ENCODE assay signal across 3 cellular contexts in genomic region chr1:234990328-234990675, GRCh38.
TF ChIP-seq lines count a peak whose summit lies in the region.

No MANE protein-coding gene starts in this region.

TF ChIP-seq in A549, 52 proteins besides CTCF, POLR2A, EP300 and RAD21:
- no peak for TF ChIP-seq FOSB (CRISPR knock-in tag; IDR thresholded peaks at IDR 0.05)
- no peak for TF ChIP-seq ZC3H11A (IDR thresholded peaks at IDR 0.05)
TF ChIP-seq in A549: peak in this region for 0.

TF ChIP-seq in HepG2, 621 proteins besides CTCF, POLR2A, EP300 and RAD21:
- TF ChIP-seq TFE3 (CRISPR knock-in tag; IDR thresholded peaks at IDR 0.05) (no peak), MEF2D (CRISPR knock-in tag; IDR thresholded peaks at IDR 0.05) (no peak), CREB1 (IDR thresholded peaks at IDR 0.05) (no peak), CREB1 (CRISPR knock-in tag; IDR thresholded peaks at IDR 0.05) (no peak), ZSCAN9 (CRISPR knock-in tag; IDR thresholded peaks at IDR 0.05; ENCODE audit: borderline replicate concordance) (no peak), HNF1B (CRISPR knock-in tag; IDR thresholded peaks at IDR 0.05) (no peak), AFF4 (CRISPR knock-in tag; IDR thresholded peaks at IDR 0.05) (no peak), SIX4 (CRISPR knock-in tag; IDR thresholded peaks at IDR 0.05) (no peak), ZBTB21 (CRISPR knock-in tag; IDR thresholded peaks at IDR 0.05) (no peak)

TF ChIP-seq in GM23338, 12 proteins besides CTCF, POLR2A, EP300 and RAD21:
- TF ChIP-seq REST (IDR thresholded peaks at IDR 0.05; ENCODE audit: unreplicated experiment) (no peak), ZNF331 (CRISPR knock-in tag; IDR thresholded peaks at IDR 0.05; ENCODE audit: low read depth) (no peak), EZH2 (IDR thresholded peaks at IDR 0.05; ENCODE audit: low read depth, unreplicated experiment) (no peak), STAT1 (IDR thresholded peaks at IDR 0.05; ENCODE audit: unreplicated experiment) (no peak), ZNF462 (CRISPR knock-in tag; IDR thresholded peaks at IDR 0.05) (no peak), ETS1 (IDR thresholded peaks at IDR 0.05) (no peak), CREB1 (CRISPR knock-in tag; IDR thresholded peaks at IDR 0.05; ENCODE audit: low read depth) (no peak), NANOG (IDR thresholded peaks at IDR 0.05; ENCODE audit: borderline replicate concordance) (no peak), POLR2AphosphoS5 (IDR thresholded peaks at IDR 0.05; ENCODE audit: low read depth) (no peak)
